ENCODE assay signal across 21 cellular contexts in genomic region chr17:21189361-21189760, GRCh38. TPM values are rescaled to one million over a fixed set of nuclear protein-coding genes. Genes with fewer than 3 reads are reported as not detected.
DNase-seq lines count a peak whose midpoint lies in the region; ATAC-seq and TF ChIP-seq lines count a peak whose summit lies in the region.
"Had no signal": no experiment of that assay in that cellular context is flagged by ENCODE, and none has a peak within 500 bp of the region (broad histone marks: within the 10 kb centered on the region; RNA-seq: fewer than 3 reads in every experiment).

No MANE protein-coding gene starts in this region.

- no peak for DNase-seq in CD14-positive monocyte (ENCODE audit: low spot score)
- DNase-seq in mesenchymal stem cell, result no peak
- DNase-seq in psoas muscle, result no peak
- DNase-seq in foreskin fibroblast, result no peak
- no peak for DNase-seq in OCI-LY7 (ENCODE audit: low spot score)
- no peak for DNase-seq in DMS53 (lab: John Stamatoyannopoulos, UW)
- DNase-seq: BE2C; Caco-2; Calu3; CD4-positive, alpha-beta T cell; CD8-positive, alpha-beta T cell; DMS79; DND-41; EL; GDM1 had no signal

- no peaks in the 10 kb centered on the region for H3K27me3 Mint-ChIP-seq in CD14-positive monocyte (ENCODE audit: low read depth in 3 of 3)
- H3K27me3 Mint-ChIP-seq: CD4-positive, alpha-beta T cell had no signal

- H2BK15ac ChIP-seq in mesenchymal stem cell (ENCODE audit: low read depth, poor library complexity, severe bottlenecking), result no peak overlapping the region

- ATAC-seq in psoas muscle (peak in 3 of 4 donors; percentile 18 to 33 (median 24)), HG03045 (IDR thresholded peaks at IDR 0.05; ENCODE audit: unreplicated experiment) (no peak)
- ATAC-seq: A549; CD8-positive, alpha-beta T cell; GM12878 had no signal

- no peak overlapping the region for H4K8ac ChIP-seq in mesenchymal stem cell (ENCODE audit: low read length)

- no peak overlapping the region for H3K23ac ChIP-seq in mesenchymal stem cell (ENCODE audit: low read length in 2 of 2)

- H4K20me1 ChIP-seq in OCI-LY7 (ENCODE audit: insufficient read depth, low read length), result no peaks in the 10 kb centered on the region

- no peak overlapping the region for H3K18ac ChIP-seq in mesenchymal stem cell (ENCODE audit: low read depth in 1 of 2, low read length in 2 of 2)

- WGBS in mesenchymal stem cell, result 95% methylated on average over 4 of the region's 4 CpGs
- WGBS in psoas muscle, 3 donors, result 38 to 67% (median 47%) methylated on average over 4 of the region's 4 CpGs

- H2BK5ac ChIP-seq in mesenchymal stem cell (ENCODE audit: low read depth, low read length, poor library complexity, severe bottlenecking), result no peak overlapping the region

- H3K4ac ChIP-seq in mesenchymal stem cell (ENCODE audit: low read depth in 1 of 2, low read length in 2 of 2), result no peak overlapping the region

- peak overlapping the region; percentile 25 for H4K91ac ChIP-seq in mesenchymal stem cell (ENCODE audit: low read length)

- peaks cover 31% of the 10 kb centered on the region for H3K4me1 Mint-ChIP-seq in CD14-positive monocyte

- CTCF ChIA-PET in OCI-LY7 (lab: Charles Lee; ENCODE audit: unreplicated experiment), result no interaction called here

- no peak overlapping the region for H2AK5ac ChIP-seq in mesenchymal stem cell (ENCODE audit: low read length, severe bottlenecking)

- H3K79me2 ChIP-seq in OCI-LY7 (ENCODE audit: insufficient read depth, low read depth, low read length), result no peaks in the 10 kb centered on the region

- no peak overlapping the region for H2BK120ac ChIP-seq in mesenchymal stem cell (ENCODE audit: low read depth, low read length)

- intact Hi-C loops in CD14-positive monocyte (cut with micrococcal nuclease) (no loop called here), psoas muscle (cut with DNase I) (no loop called here), OCI-LY7 (cut with micrococcal nuclease; ENCODE audit: unreplicated experiment) (no loop called here)

- H3K4me1 ChIP-seq in mesenchymal stem cell (ENCODE audit: control insufficient read depth, insufficient read depth, low read depth, low read length) (no peaks in the 10 kb centered on the region), psoas muscle (peaks cover 49% of the 10 kb centered on the region), skeletal muscle tissue (ENCODE audit: control insufficient read depth in 3 of 3, insufficient read depth in 3 of 3, low read length in 3 of 3) (peaks cover 49 to 51% (median 50%) of the 10 kb centered on the region in 3 donors), OCI-LY7 (ENCODE audit: insufficient read depth, low read length, poor library complexity, severe bottlenecking) (no peaks in the 10 kb centered on the region)
- H3K4me1 ChIP-seq: A549, Caco-2 had no signal

- H3K9ac ChIP-seq in mesenchymal stem cell (ENCODE audit: low read length) (no peak overlapping the region), skeletal muscle tissue (ENCODE audit: low read depth in 1 of 3, low read length in 3 of 3) (peak overlapping the region in 2 of 3 donors; percentile 33 to 47)
- H3K9ac ChIP-seq: BLaER1 had no signal

- H3K4me2 ChIP-seq in mesenchymal stem cell (ENCODE audit: low read length, poor library complexity, severe bottlenecking), result no peak overlapping the region
- no peak overlapping the region for H3K4me2 ChIP-seq in OCI-LY7 (ENCODE audit: low read length)
- H3K4me2 ChIP-seq: A549, BLaER1 had no signal

- H3K27ac ChIP-seq in mesenchymal stem cell (ENCODE audit: low read length, poor library complexity, severe bottlenecking) (no peak overlapping the region), psoas muscle (peak overlapping the region; percentile 52), skeletal muscle tissue (ENCODE audit: low read depth, low read length) (no peak overlapping the region), OCI-LY7 (ENCODE audit: low read depth, low read length, poor library complexity, severe bottlenecking) (no peak overlapping the region)
- H3K27ac ChIP-seq: 22Rv1, A549, BLaER1 had no signal

- H2AFZ ChIP-seq in mesenchymal stem cell (ENCODE audit: low read depth, low read length), result no peak overlapping the region
- H2AFZ ChIP-seq in OCI-LY7 (ENCODE audit: low read length), result no peak overlapping the region

- H3K9me3 ChIP-seq in mesenchymal stem cell (ENCODE audit: control insufficient read depth, low read length), result no peaks in the 10 kb centered on the region
- no peaks in the 10 kb centered on the region for H3K9me3 ChIP-seq in psoas muscle
- H3K9me3 ChIP-seq in skeletal muscle tissue (ENCODE audit: control insufficient read depth in 3 of 3, low read length in 3 of 3), result no peaks in the 10 kb centered on the region
- H3K9me3 ChIP-seq in OCI-LY7 (ENCODE audit: low read length), result no peaks in the 10 kb centered on the region
- H3K9me3 ChIP-seq: A549, BE2C, BLaER1, Caco-2 had no signal

- peaks cover 5% of the 10 kb centered on the region for H3K79me1 ChIP-seq in mesenchymal stem cell (replicated peaks; ENCODE audit: low read length, poor library complexity, severe bottlenecking)

- H2BK12ac ChIP-seq in mesenchymal stem cell (ENCODE audit: low read length in 2 of 2), result no peak overlapping the region

- H3K27me3 ChIP-seq in mesenchymal stem cell (ENCODE audit: control insufficient read depth in 1 of 2, insufficient read depth in 1 of 2, low read length in 2 of 2) (no peaks in the 10 kb centered on the region), psoas muscle (ENCODE audit: insufficient read depth in 3 of 3, low read length in 2 of 3) (no peaks in the 10 kb centered on the region), skeletal muscle tissue (ENCODE audit: control insufficient read depth in 3 of 3, insufficient read depth in 3 of 3, low read length in 3 of 3) (no peaks in the 10 kb centered on the region)
- H3K27me3 ChIP-seq: BE2C, BLaER1 had no signal

- no peak overlapping the region for H3K4me3 ChIP-seq in mesenchymal stem cell (ENCODE audit: insufficient read depth in 1 of 2, low read depth in 1 of 2, low read length in 2 of 2)
- no peak overlapping the region for H3K4me3 ChIP-seq in psoas muscle
- H3K4me3 ChIP-seq in skeletal muscle tissue (ENCODE audit: low read length in 3 of 3), result peak overlapping the region in 1 of 3 donors; percentile 2
- no peak overlapping the region for H3K4me3 ChIP-seq in foreskin fibroblast (ENCODE audit: low read depth in 1 of 2, low read length in 2 of 2)
- H3K4me3 ChIP-seq in OCI-LY7 (ENCODE audit: low read depth, low read length, poor library complexity, severe bottlenecking), result no peak overlapping the region
- H3K4me3 ChIP-seq: A549, BLaER1, GM12878 had no signal

- TF ChIP-seq CTCF in CD14-positive monocyte (IDR thresholded peaks at IDR 0.05), result no peak
- TF ChIP-seq CTCF in psoas muscle (IDR thresholded peaks at IDR 0.05), result no peak
- no peak for TF ChIP-seq CTCF in foreskin fibroblast (IDR thresholded peaks at IDR 0.05; ENCODE audit: low read depth, low read length)
- TF ChIP-seq CTCF in OCI-LY7 (conservative IDR thresholded peaks at IDR 0.05; ENCODE audit: low read length), result no peak

- no peaks in the 10 kb centered on the region for H3K9me2 ChIP-seq in OCI-LY7 (ENCODE audit: insufficient read depth, low read length)

- no peak overlapping the region for H3K14ac ChIP-seq in mesenchymal stem cell (ENCODE audit: low read length in 2 of 2)

- peak overlapping the region in 4 of 7 donors; percentile 15 to 37 (median 21) for H3K27ac Mint-ChIP-seq in CD14-positive monocyte
- H3K27ac Mint-ChIP-seq: CD4-positive, alpha-beta T cell; CD8-positive, alpha-beta T cell had no signal

- H3K9me3 Mint-ChIP-seq in CD14-positive monocyte, result peaks cover 0 to 3% (median 0%) of the 10 kb centered on the region in 7 donors
- H3K9me3 Mint-ChIP-seq: CD4-positive, alpha-beta T cell; CD8-positive, alpha-beta T cell had no signal

- no TSS peak for BruUV-seq in OCI-LY7 (replicated peaks; lab: Mats Ljungman, UMichigan)

- H3K36me3 ChIP-seq in mesenchymal stem cell (ENCODE audit: control insufficient read depth in 1 of 2, insufficient read depth in 2 of 2, low read depth in 1 of 2, low read length in 2 of 2) (peaks cover 31 to 61% of the 10 kb centered on the region in 2 experiments), psoas muscle (ENCODE audit: insufficient read depth in 1 of 2, low read depth in 1 of 2) (peaks cover 4 to 34% of the 10 kb centered on the region in 2 donors), skeletal muscle tissue (ENCODE audit: control insufficient read depth in 3 of 3, insufficient read depth in 3 of 3, low read length in 3 of 3) (peaks cover 24 to 36% (median 24%) of the 10 kb centered on the region in 3 donors), OCI-LY7 (ENCODE audit: insufficient read depth, low read length) (peaks cover 7% of the 10 kb centered on the region; the same call in 1 of the 2 replicates)
- H3K36me3 ChIP-seq: BE2C had no signal

- no peak overlapping the region for H3K4me3 Mint-ChIP-seq in CD14-positive monocyte
- H3K4me3 Mint-ChIP-seq: CD4-positive, alpha-beta T cell; CD8-positive, alpha-beta T cell had no signal

- H3K36me3 Mint-ChIP-seq in CD14-positive monocyte, result peaks cover 54 to 82% of the 10 kb centered on the region in 2 donors

- POLR2A ChIA-PET in OCI-LY7 (lab: Charles Lee), result no interaction called here

RNA-seq across cellular contexts. Expression of gene TMEM11, which starts 24.6 kb away (rescaled TPM):
- polyA plus RNA-seq in CD14-positive monocyte (10 to 100 TPM; 59.5 to 68.1 TPM), psoas muscle (100 to 1,000 TPM in 2 of 3 donors, 10 to 100 TPM in 1; 89.6 to 159 (median 109) TPM)
- polyA plus RNA-seq in mesenchymal stem cell (2013, experiment 1 of 2), result 25.7 TPM
- polyA plus RNA-seq in mesenchymal stem cell (2013, experiment 2 of 2), result 26.0 TPM
- total RNA-seq in psoas muscle (10 to 100 TPM; 52.9 to 78.4 (median 58.6) TPM), skeletal muscle tissue (20.9 TPM), OCI-LY7 (2022) (32.7 and 34.0 TPM in 2 replicates)
- 26.8 and 27.3 TPM in 2 replicates for total RNA-seq in OCI-LY7 (2014; rRNA removed; shearing (Covaris generic))
